Comparison of ENCODE assay signal across 10 cellular contexts in genomic region chr16:68234188-68235104, GRCh38. TPM values are rescaled to one million over a fixed set of nuclear protein-coding genes. Genes with fewer than 3 reads are reported as not detected.
DNase-seq lines count a peak whose midpoint lies in the region; ATAC-seq, FAIRE-seq and TF ChIP-seq lines count a peak whose summit lies in the region.
"Had no signal": no experiment of that assay in that cellular context is flagged by ENCODE, and none has a peak within 500 bp of the region (broad histone marks: within the 10 kb centered on the region; RNA-seq: fewer than 3 reads in every experiment).

No MANE protein-coding gene starts in this region.

- FAIRE-seq in D721Med (lab: Jason Lieb, UNC), result no peak

- H3K27me3 ChIP-seq in liver (ENCODE audit: control insufficient read depth in 4 of 4, insufficient read depth in 4 of 4, low read length in 3 of 4), result no peaks in the 10 kb centered on the region

- peak overlapping the region; percentile 87 to 88 for H3K27ac ChIP-seq in liver (ENCODE audit: low read depth in 1 of 2, low read length in 2 of 2)

- no peaks in the 10 kb centered on the region for H3K36me3 Mint-ChIP-seq in activated naive CD8-positive, alpha-beta T cell
- peaks cover under 1% of the 10 kb centered on the region for H3K36me3 Mint-ChIP-seq in activated naive CD8-positive, alpha-beta T cell treated with anti-CD3 and anti-CD28 coated beads, Interleukin-2, amount 50 U/mL, for 24 hours (ENCODE audit: low read depth)
- H3K36me3 Mint-ChIP-seq in activated CD8-positive, alpha-beta T cell treated with anti-CD3 and anti-CD28 coated beads for 36 hours (ENCODE audit: low read depth), result peaks cover 2% of the 10 kb centered on the region

- intact Hi-C loops in activated CD8-positive, alpha-beta T cell treated with anti-CD3 and anti-CD28 coated beads for 36 hours (cut with micrococcal nuclease), result no loop called here

- WGBS in liver, result 20% methylated on average over 13 of the region's 13 CpGs

- peak overlapping the region; percentile 49 to 58 for H3K9ac ChIP-seq in liver (ENCODE audit: low read depth in 1 of 2, low read length in 2 of 2)

- H3K27me3 Mint-ChIP-seq in activated naive CD8-positive, alpha-beta T cell, result no peaks in the 10 kb centered on the region
- H3K27me3 Mint-ChIP-seq in activated naive CD8-positive, alpha-beta T cell treated with anti-CD3 and anti-CD28 coated beads, Interleukin-2, amount 50 U/mL, for 24 hours, result no peaks in the 10 kb centered on the region
- no peaks in the 10 kb centered on the region for H3K27me3 Mint-ChIP-seq in activated CD8-positive, alpha-beta T cell treated with anti-CD3 and anti-CD28 coated beads for 36 hours

- CTCF ChIA-PET in activated CD8-positive, alpha-beta T cell treated with anti-CD3 and anti-CD28 coated beads for 36 hours (lab: Charles Lee), result interaction anchor here (0.8 to 1.5 kb wide), 4 partner anchors 30 to 141 kb away, joined by 3 to 5 read pairs (median 3); partner anchors contain the start of gene SLC7A6

- ATAC-seq in activated naive CD8-positive, alpha-beta T cell treated with anti-CD3 and anti-CD28 coated beads, Interleukin-2, amount 50 U/mL, for 24 hours, result no peak
- ATAC-seq in activated CD8-positive, alpha-beta T cell treated with anti-CD3 and anti-CD28 coated beads for 36 hours, result no peak
- ATAC-seq in GM21447 (IDR thresholded peaks at IDR 0.05; ENCODE audit: unreplicated experiment), result no peak

- peaks cover 29% of the 10 kb centered on the region for H3K4me1 Mint-ChIP-seq in activated naive CD8-positive, alpha-beta T cell (ENCODE audit: low read depth)
- H3K4me1 Mint-ChIP-seq in activated naive CD8-positive, alpha-beta T cell treated with anti-CD3 and anti-CD28 coated beads, Interleukin-2, amount 50 U/mL, for 24 hours, result peaks cover 36% of the 10 kb centered on the region
- peaks cover 31% of the 10 kb centered on the region for H3K4me1 Mint-ChIP-seq in activated CD8-positive, alpha-beta T cell treated with anti-CD3 and anti-CD28 coated beads for 36 hours (ENCODE audit: low read depth)

- H3K9me3 Mint-ChIP-seq in activated naive CD8-positive, alpha-beta T cell (ENCODE audit: low read depth), result no peaks in the 10 kb centered on the region
- no peaks in the 10 kb centered on the region for H3K9me3 Mint-ChIP-seq in activated naive CD8-positive, alpha-beta T cell treated with anti-CD3 and anti-CD28 coated beads, Interleukin-2, amount 50 U/mL, for 24 hours
- H3K9me3 Mint-ChIP-seq in activated CD8-positive, alpha-beta T cell treated with anti-CD3 and anti-CD28 coated beads for 36 hours, result no peaks in the 10 kb centered on the region

- H3K4me3 Mint-ChIP-seq in activated naive CD8-positive, alpha-beta T cell, result peak overlapping the region; percentile 73
- H3K4me3 Mint-ChIP-seq in activated naive CD8-positive, alpha-beta T cell treated with anti-CD3 and anti-CD28 coated beads, Interleukin-2, amount 50 U/mL, for 24 hours, result no peak overlapping the region
- H3K4me3 Mint-ChIP-seq in activated CD8-positive, alpha-beta T cell treated with anti-CD3 and anti-CD28 coated beads for 36 hours, result no peak overlapping the region

- peaks cover 10 to 56% (median 42%) of the 10 kb centered on the region in 4 donors for H3K4me1 ChIP-seq in liver (ENCODE audit: control insufficient read depth in 4 of 4, insufficient read depth in 4 of 4, low read length in 3 of 4)

- H3K9me3 ChIP-seq in liver (ENCODE audit: control insufficient read depth in 4 of 4, low read length in 3 of 4), result no peaks in the 10 kb centered on the region

- DNase-seq in activated naive CD8-positive, alpha-beta T cell treated with anti-CD3 and anti-CD28 coated beads, Interleukin-2, amount 50 U/mL, for 24 hours, result no peak
- DNase-seq in activated CD8-positive, alpha-beta T cell treated with anti-CD3 and anti-CD28 coated beads for 36 hours, result peak; percentile 16
- no peak for DNase-seq in cerebellar nuclear complex (lab: John Stamatoyannopoulos, UW)
- DNase-seq in ecto neural progenitor cell (ENCODE audit: low spot score), result no peak
- no peak for DNase-seq in D721Med (ENCODE audit: insufficient read length, low spot score)

- TF ChIP-seq RAD21 in liver (IDR thresholded peaks at IDR 0.05), result peak; percentile 48 to 51

- peaks cover 6 to 29% (median 17%) of the 10 kb centered on the region in 4 donors for H3K36me3 ChIP-seq in liver (ENCODE audit: control insufficient read depth in 4 of 4, insufficient read depth in 3 of 4, low read depth in 1 of 4, low read length in 3 of 4)

- POLR2A ChIA-PET in activated CD8-positive, alpha-beta T cell treated with anti-CD3 and anti-CD28 coated beads for 36 hours (lab: Charles Lee), result interaction anchor here (0.7 to 3.0 kb wide), 4 partner anchors 11 to 149 kb away, joined by 3 to 10 read pairs (median 4); partner anchors contain the start of genes NFATC3 and PLA2G15

- H3K4me3 ChIP-seq in liver (ENCODE audit: low read depth in 1 of 3, low read length in 3 of 3), result peak overlapping the region; percentile 82 to 88 (median 85)

- TF ChIP-seq CTCF in activated CD8-positive, alpha-beta T cell treated with anti-CD3 and anti-CD28 coated beads for 36 hours (IDR thresholded peaks at IDR 0.05), result no peak
- no peak for TF ChIP-seq CTCF in liver (IDR thresholded peaks at IDR 0.05; ENCODE audit: low read depth, low read length, missing input control)
- TF ChIP-seq CTCF in D721Med (IDR thresholded peaks at IDR 0.05; ENCODE audit: insufficient read depth, missing control alignments), result no peak

- H3K27ac Mint-ChIP-seq in activated naive CD8-positive, alpha-beta T cell, result peak overlapping the region; percentile 86
- H3K27ac Mint-ChIP-seq in activated naive CD8-positive, alpha-beta T cell treated with anti-CD3 and anti-CD28 coated beads, Interleukin-2, amount 50 U/mL, for 24 hours, result no peak overlapping the region
- H3K27ac Mint-ChIP-seq in activated CD8-positive, alpha-beta T cell treated with anti-CD3 and anti-CD28 coated beads for 36 hours, result peak overlapping the region; percentile 77

TF ChIP-seq in liver, 16 proteins besides CTCF, POLR2A, EP300 and RAD21 (continues in another document):
- peak in 1 of 2 donors; percentile 41 for TF ChIP-seq EGR1 (IDR thresholded peaks at IDR 0.05; ENCODE audit: low read depth in 2 of 2)
- peak; percentile 2 for TF ChIP-seq REST (IDR thresholded peaks at IDR 0.05)
- TF ChIP-seq HNF4G (IDR thresholded peaks at IDR 0.05), result peak; percentile 59
- TF ChIP-seq ZBTB33 (IDR thresholded peaks at IDR 0.05), result peak; percentile 81
- TF ChIP-seq MAX (IDR thresholded peaks at IDR 0.05), result peak; percentile 83
- TF ChIP-seq HNF4A (conservative IDR thresholded peaks at IDR 0.05), result peak; percentile 78 to 88
- TF ChIP-seq YY1 (IDR thresholded peaks at IDR 0.05), result peak; percentile 78
- peak; percentile 36 for TF ChIP-seq NR2F2 (IDR thresholded peaks at IDR 0.05)
- TF ChIP-seq JUND (IDR thresholded peaks at IDR 0.05), result peak; percentile 74 to 89
- peak; percentile 41 to 73 for TF ChIP-seq GABPA (IDR thresholded peaks at IDR 0.05 in 1 of 2, conservative IDR thresholded peaks at IDR 0.05 in 1 of 2)
- TF ChIP-seq FOXA1 (IDR thresholded peaks at IDR 0.05), result peak; percentile 65
- TF ChIP-seq SP1 (IDR thresholded peaks at IDR 0.05), result peak; percentile 99
- TF ChIP-seq RXRA (IDR thresholded peaks at IDR 0.05), result peak; percentile 98 to 99

RNA-seq across cellular contexts. Expression of gene ESRP2, which starts 1.5 kb away (rescaled TPM):
- under 1 TPM; 0.65 to 0.77 TPM for total RNA-seq in activated CD8-positive, alpha-beta T cell treated with anti-CD3 and anti-CD28 coated beads for 36 hours
- 10 to 100 TPM; 21.0 to 84.8 TPM for total RNA-seq in liver
- 10 to 100 TPM; 41.6 to 49.8 TPM for polyA plus RNA-seq in liver
- total RNA-seq: LHCN-M2, skeletal muscle tissue had no signal

RNA-seq across cellular contexts. Expression of gene PLA2G15, which starts 10.7 kb away (rescaled TPM):
- 1 to 10 TPM; 6.7 to 6.8 TPM for total RNA-seq in activated CD8-positive, alpha-beta T cell treated with anti-CD3 and anti-CD28 coated beads for 36 hours
- 10 to 100 TPM; 16.2 to 19.8 TPM for total RNA-seq in liver
- 10 to 100 TPM in 1 of 2 donors, 1 to 10 TPM in 1; 4.5 to 13.9 TPM for polyA plus RNA-seq in liver

RNA-seq across cellular contexts. Expression of gene SLC7A6, which starts 29.9 kb away (rescaled TPM):
- 10 to 100 TPM; 73.8 to 76.9 TPM for total RNA-seq in activated CD8-positive, alpha-beta T cell treated with anti-CD3 and anti-CD28 coated beads for 36 hours
- 1 to 10 TPM; 2.5 to 4.9 TPM for total RNA-seq in liver
- polyA plus RNA-seq in liver, result 1 to 10 TPM; 1.2 to 1.3 TPM

Comparison
In these comparisons a context has a peak if more than half of its experiments do, and no peak if none do; other contexts are left out.
1. RNA of gene ESRP2, which starts 1.5 kb away (total RNA-seq): 21.0 to 84.8 TPM in liver; 0.65 to 0.77 TPM in activated CD8-positive, alpha-beta T cell treated with anti-CD3 and anti-CD28 coated beads for 36 hours; every median in the first group is over 10 times any median in the second.
2. RNA of gene SLC7A6, which starts 29.9 kb away (total RNA-seq): 73.8 to 76.9 TPM in activated CD8-positive, alpha-beta T cell treated with anti-CD3 and anti-CD28 coated beads for 36 hours; 2.5 to 4.9 TPM in liver; every median in the first group is over 10 times any median in the second.